Comparison of ENCODE assay signal across 9 cellular contexts in the genomic region with DNA sequence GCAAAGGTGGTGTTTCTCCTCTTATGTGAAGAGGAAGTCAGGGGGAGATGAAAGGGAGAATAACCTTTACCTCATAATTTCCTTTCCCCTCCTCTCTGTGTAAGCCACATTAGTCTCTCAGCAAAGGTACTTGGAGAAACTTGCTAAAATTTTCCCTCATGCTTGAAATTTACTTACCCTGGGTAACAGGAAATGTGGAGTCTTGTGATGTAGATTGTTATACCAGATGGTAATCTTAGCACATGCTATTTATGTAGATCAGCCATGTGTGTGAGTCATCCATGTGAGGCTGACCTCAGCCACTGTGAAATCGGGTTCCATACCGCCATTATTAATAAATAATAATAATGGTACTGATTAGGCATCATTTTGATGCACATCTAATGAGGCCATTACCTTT.
DNase-seq lines count a peak whose midpoint lies in the region; ATAC-seq and TF ChIP-seq lines count a peak whose summit lies in the region.
"Had no signal": no experiment of that assay in that cellular context is flagged by ENCODE, and none has a peak within 500 bp of the region (broad histone marks: within the 10 kb centered on the region; RNA-seq: fewer than 3 reads in every experiment).

No MANE protein-coding gene starts in this region.

- no peak overlapping the region for H4K8ac ChIP-seq in neuronal stem cell (ENCODE audit: low read depth, low read length)

- no peaks in the 10 kb centered on the region for H3K79me1 ChIP-seq in neuronal stem cell (ENCODE audit: low read depth, low read length)

- H3K9ac ChIP-seq in neuronal stem cell (ENCODE audit: low read depth, low read length, poor library complexity), result no peak overlapping the region

- H3K36me3 ChIP-seq in neuronal stem cell (replicated peaks in 1 of 2; ENCODE audit: control insufficient read depth in 2 of 2, insufficient read depth in 2 of 2, low read length in 2 of 2) (no peaks in the 10 kb centered on the region), PC-9 (ENCODE audit: low read depth) (no peaks in the 10 kb centered on the region)

- TF ChIP-seq CTCF in PC-9 (conservative IDR thresholded peaks at IDR 0.05), result no peak

- no peaks in the 10 kb centered on the region for H3K79me2 ChIP-seq in PC-9 (ENCODE audit: low read depth)

- POLR2A ChIA-PET in PC-9 (lab: Charles Lee; ENCODE audit: unreplicated experiment), result no interaction called here

- intact Hi-C loops in PC-9 (cut with micrococcal nuclease; ENCODE audit: unreplicated experiment), result no loop called here

- no peak overlapping the region for H4K91ac ChIP-seq in neuronal stem cell (ENCODE audit: low read depth, low read length, poor library complexity)

- H3K27me3 ChIP-seq in neuronal stem cell (ENCODE audit: control insufficient read depth in 3 of 3, insufficient read depth in 3 of 3, low read depth in 1 of 3, low read length in 3 of 3), result no peaks in the 10 kb centered on the region
- no peaks in the 10 kb centered on the region for H3K27me3 ChIP-seq in PC-9 (ENCODE audit: insufficient read depth, low read depth)

- H4K20me1 ChIP-seq in PC-9 (ENCODE audit: insufficient read depth), result no peaks in the 10 kb centered on the region

- no TSS peak for BruUV-seq in PC-9 (replicated peaks; lab: Mats Ljungman, UMichigan)

- H3K4me2 ChIP-seq in neuronal stem cell (ENCODE audit: insufficient read depth, low read length, poor library complexity, severe bottlenecking) (no peak overlapping the region), PC-9 (no peak overlapping the region)

- H2BK12ac ChIP-seq in neuronal stem cell (ENCODE audit: low read length), result no peak overlapping the region

- no peak overlapping the region for H2BK5ac ChIP-seq in neuronal stem cell (ENCODE audit: low read length)

- no peak overlapping the region for H3K23ac ChIP-seq in neuronal stem cell (ENCODE audit: low read depth, low read length, poor library complexity)

- no CpG with 5 or more reads among the region's 2 CpGs for WGBS in neuronal stem cell (ENCODE audit: extremely low coverage in 2 of 2, insufficient read length in 2 of 2, insufficient replicate concordance in 1 of 2), 2 donors

- ATAC-seq in GM18858 (IDR thresholded peaks at IDR 0.05; ENCODE audit: unreplicated experiment), result peak; percentile 54
- peak; percentile 65 for ATAC-seq in HG03039 (IDR thresholded peaks at IDR 0.05; ENCODE audit: unreplicated experiment)
- no peak for ATAC-seq in GM21526 (IDR thresholded peaks at IDR 0.05; ENCODE audit: low FRiP score, unreplicated experiment)

- CTCF ChIA-PET in PC-9 (lab: Charles Lee), result no interaction called here

- no peak overlapping the region for H3K18ac ChIP-seq in neuronal stem cell (ENCODE audit: low read length)

- H3F3A ChIP-seq in PC-9 (ENCODE audit: insufficient read depth, low read depth), result peaks cover 7% of the 10 kb centered on the region; the same call in 1 of the 2 replicates

- H2BK15ac ChIP-seq in neuronal stem cell (ENCODE audit: low read length), result no peak overlapping the region

- H3K4ac ChIP-seq in neuronal stem cell (ENCODE audit: low read length), result no peak overlapping the region

- H2AK5ac ChIP-seq in neuronal stem cell (ENCODE audit: low read depth, low read length), result no peak overlapping the region

- H2AFZ ChIP-seq in neuronal stem cell (ENCODE audit: low read length), result peak overlapping the region; percentile 33
- H2AFZ ChIP-seq in PC-9, result no peak overlapping the region

- DNase-seq in SW480 (ENCODE audit: low spot score) (peak; percentile 22), neuronal stem cell (ENCODE audit: low spot score) (no peak), superior temporal gyrus (ENCODE audit: extremely low spot score) (no peak), PC-9 (no peak), T1000 (lab: John Stamatoyannopoulos, UW) (no peak)
- DNase-seq: activated gamma-delta T cell treated with Interleukin-2 at 50 U/mL for 16 hours had no signal

- H3K4me3 ChIP-seq in neuronal stem cell (ENCODE audit: low read length in 2 of 2), result no peak overlapping the region
- no peak overlapping the region for H3K4me3 ChIP-seq in PC-9

- H3K9me2 ChIP-seq in PC-9 (ENCODE audit: insufficient read depth), result no peaks in the 10 kb centered on the region

- no peak overlapping the region for H3K27ac ChIP-seq in neuronal stem cell (replicated peaks; ENCODE audit: low read length)
- H3K27ac ChIP-seq in PC-9, result no peak overlapping the region

- peaks cover 0 to 2% of the 10 kb centered on the region in 2 donors for H3K4me1 ChIP-seq in neuronal stem cell (ENCODE audit: control insufficient read depth in 2 of 2, insufficient read depth in 1 of 2, low read depth in 1 of 2, low read length in 2 of 2)
- peaks cover 13% of the 10 kb centered on the region; the same call in 1 of the 2 replicates for H3K4me1 ChIP-seq in PC-9 (replicated peaks; ENCODE audit: insufficient read depth)

- no peak overlapping the region for H2BK120ac ChIP-seq in neuronal stem cell (ENCODE audit: low read depth, low read length)

- no peaks in the 10 kb centered on the region for H3K9me3 ChIP-seq in neuronal stem cell (replicated peaks in 1 of 2; ENCODE audit: control insufficient read depth in 2 of 2, insufficient read depth in 1 of 2, low read depth in 1 of 2, low read length in 2 of 2)
- peaks cover 18% of the 10 kb centered on the region for H3K9me3 ChIP-seq in PC-9 (ENCODE audit: insufficient read depth, low read depth)

- no peak overlapping the region for H3K14ac ChIP-seq in neuronal stem cell (ENCODE audit: low read length)
